8 cellular contexts compared by ENCODE assay signal in the genomic region with DNA sequence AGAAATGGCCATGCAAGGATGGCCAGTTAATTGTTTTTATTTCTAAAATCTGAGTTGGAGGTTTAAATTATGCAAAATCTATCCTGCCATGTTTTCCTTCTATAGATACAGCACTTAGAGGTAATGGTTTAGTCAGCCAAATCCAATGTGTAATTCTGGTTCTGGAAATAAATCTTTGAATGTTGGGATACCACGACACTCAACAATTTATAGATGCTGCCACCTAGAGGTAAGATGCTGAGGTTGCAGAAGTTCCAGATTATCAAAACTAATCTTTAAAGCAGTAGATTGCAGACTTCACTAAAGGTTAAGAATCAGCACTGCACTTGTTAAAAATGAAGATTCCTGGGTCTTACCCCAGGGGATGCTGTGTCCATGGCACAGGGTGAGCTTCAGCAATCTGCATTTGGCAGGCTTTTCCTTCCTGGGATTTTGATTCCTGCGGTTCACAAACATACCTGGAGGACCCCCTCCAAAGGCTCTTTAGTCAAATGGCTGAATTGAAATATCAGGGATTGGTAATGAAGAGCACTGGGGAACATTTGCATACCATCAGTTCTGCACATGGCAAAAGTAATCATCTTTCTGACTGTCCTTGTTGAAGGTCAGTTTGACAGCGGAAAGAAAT. TPM values are rescaled to one million over a fixed set of nuclear protein-coding genes. Genes with fewer than 3 reads are reported as not detected.
DNase-seq lines count a peak whose midpoint lies in the region; ATAC-seq, FAIRE-seq and TF ChIP-seq lines count a peak whose summit lies in the region.

No MANE protein-coding gene starts in this region.

- H3K36me3 ChIP-seq in trophoblast cell (ENCODE audit: control insufficient read depth in 1 of 2, insufficient read depth in 2 of 2, low read length in 2 of 2): peaks cover 0 to 2% of the 10 kb centered on the region in 2 experiments

- no peak overlapping the region for H2BK5ac ChIP-seq in trophoblast cell (ENCODE audit: low read depth, low read length, poor library complexity)

- no peak overlapping the region for H2AFZ ChIP-seq in trophoblast cell (ENCODE audit: insufficient read depth, low read length, poor library complexity)

- H3K4me1 ChIP-seq in trophoblast cell (ENCODE audit: control insufficient read depth in 1 of 2, insufficient read depth in 2 of 2, low read length in 2 of 2): no peaks in the 10 kb centered on the region

- no peaks in the 10 kb centered on the region for H3K9me3 ChIP-seq in trophoblast cell (ENCODE audit: insufficient read depth, low read depth, low read length)

- FAIRE-seq in GM12891 (lab: Jason Lieb, UNC) (peak; percentile 5), endometrium (lab: Jason Lieb, UNC) (peak; percentile 23)

- H3K9ac ChIP-seq in trophoblast cell (ENCODE audit: low read length): no peak overlapping the region

- H3K4me3 ChIP-seq in trophoblast cell (ENCODE audit: low read depth, low read length): no peak overlapping the region

- H3K18ac ChIP-seq in trophoblast cell (ENCODE audit: low read length): no peak overlapping the region

- no CpG with 5 or more reads among the region's 3 CpGs for WGBS in trophoblast cell (ENCODE audit: extremely low coverage, insufficient coverage, insufficient read length)

- no peaks in the 10 kb centered on the region for H3K79me2 ChIP-seq in trophoblast cell (ENCODE audit: control insufficient read depth, insufficient read depth, low read length, poor library complexity)

- H2BK120ac ChIP-seq in trophoblast cell (ENCODE audit: insufficient read depth, low read length, poor library complexity): no peak overlapping the region

- H2AK5ac ChIP-seq in trophoblast cell (ENCODE audit: low read length): no peak overlapping the region

- H3K14ac ChIP-seq in trophoblast cell (ENCODE audit: low read length): no peak overlapping the region

- TF ChIP-seq POLR2A in GM12891 (IDR thresholded peaks at IDR 0.05; ENCODE audit: low read depth, low read length): no peak

- H3K79me1 ChIP-seq in trophoblast cell (ENCODE audit: low read length): no peaks in the 10 kb centered on the region

- ATAC-seq in GM21786 (IDR thresholded peaks at IDR 0.05; ENCODE audit: unreplicated experiment) (no peak), HG03571 (IDR thresholded peaks at IDR 0.05; ENCODE audit: unreplicated experiment) (no peak), HG03442 (IDR thresholded peaks at IDR 0.05; ENCODE audit: unreplicated experiment) (no peak)

- no peak overlapping the region for H2BK12ac ChIP-seq in trophoblast cell (ENCODE audit: low read length)

- H4K8ac ChIP-seq in trophoblast cell (ENCODE audit: low read depth, low read length): no peak overlapping the region

- peak; percentile 64 for TF ChIP-seq CTCF in AG09319 (IDR thresholded peaks at IDR 0.05; ENCODE audit: low read depth, low read length)

- no peak overlapping the region for H4K12ac ChIP-seq in trophoblast cell (ENCODE audit: low read depth, low read length)

- no peaks in the 10 kb centered on the region for H3K27me3 ChIP-seq in trophoblast cell (ENCODE audit: insufficient read depth, low read length)

- H4K91ac ChIP-seq in trophoblast cell (ENCODE audit: low read depth, low read length): no peak overlapping the region

- no peak overlapping the region for H3K4me2 ChIP-seq in trophoblast cell (ENCODE audit: low read length)

- H3K4ac ChIP-seq in trophoblast cell (ENCODE audit: low read depth, low read length): no peak overlapping the region

- H3K27ac ChIP-seq in trophoblast cell (ENCODE audit: low read depth, low read length): no peak overlapping the region

- H3K23ac ChIP-seq in trophoblast cell (ENCODE audit: low read length): no peak overlapping the region

- no peak for DNase-seq in AG09319 (ENCODE audit: extremely low read depth, low read depth)
- DNase-seq in GM12891 (ENCODE audit: insufficient read length, low spot score): no peak
- peak; percentile 5 for DNase-seq in NCI-H2227 treated with DMSO at 0.1 percent for 48 hours (lab: John Stamatoyannopoulos, UW)
- DNase-seq in trophoblast cell: peak; percentile 11 to 72

TF ChIP-seq in GM12891, 5 proteins besides CTCF, POLR2A, EP300 and RAD21:
- TF ChIP-seq POU2F2 (IDR thresholded peaks at IDR 0.05; ENCODE audit: low read depth, low read length) (no peak), POLR2AphosphoS5 (IDR thresholded peaks at IDR 0.05; ENCODE audit: low read depth, low read length) (no peak), SPI1 (IDR thresholded peaks at IDR 0.05; ENCODE audit: low read depth, low read length) (no peak), PAX5 (IDR thresholded peaks at IDR 0.05; ENCODE audit: insufficient read depth, low read length, severe bottlenecking) (no peak), TAF1 (IDR thresholded peaks at IDR 0.05; ENCODE audit: low read depth, low read length) (no peak)

RNA-seq across cellular contexts. Expression of gene ANO4, which starts 53.4 kb away (rescaled TPM):
- not detected for polyA plus RNA-seq in GM12891 (2012; ENCODE audit: low read depth, missing spikeins)
- 12.2 and 12.4 TPM in 2 replicates for polyA plus RNA-seq in trophoblast cell (2013)

Comparison
In these comparisons a context has a peak if more than half of its experiments do, and no peak if none do; other contexts are left out.
1. DNase-seq: peak in NCI-H2227 treated with DMSO at 0.1 percent for 48 hours (single experiment) and trophoblast cell (2 of 2); none in AG09319 (single experiment) and GM12891 (single experiment).